19 cellular contexts compared by ENCODE assay signal in the genomic region with DNA sequence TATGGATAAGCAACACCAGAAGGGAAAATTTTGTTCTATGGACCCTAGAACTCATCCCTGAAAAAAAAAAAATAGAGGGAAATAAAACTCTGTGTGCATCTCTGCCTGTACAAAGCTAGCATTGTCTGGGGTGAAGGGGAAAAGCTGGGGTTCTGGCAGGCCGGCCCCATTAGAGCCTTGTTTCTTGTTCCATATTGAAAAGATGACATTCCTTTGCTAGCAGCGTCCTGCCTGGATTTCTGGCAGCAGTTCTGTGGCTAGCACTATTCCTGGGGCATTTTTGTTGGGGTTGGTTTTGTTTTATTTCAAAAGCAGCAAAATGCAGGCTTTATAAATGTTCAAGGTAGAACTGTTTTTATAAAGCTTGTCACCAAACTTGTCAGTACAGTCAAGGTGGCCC. TPM values are rescaled to one million over a fixed set of nuclear protein-coding genes. Genes with fewer than 3 reads are reported as not detected.
DNase-seq lines count a peak whose midpoint lies in the region; TF ChIP-seq lines count a peak whose summit lies in the region.
"Had no signal": no experiment of that assay in that cellular context is flagged by ENCODE, and none has a peak within 500 bp of the region (broad histone marks: within the 10 kb centered on the region; RNA-seq: fewer than 3 reads in every experiment).

No MANE protein-coding gene starts in this region.

- H4K91ac ChIP-seq in trophoblast cell (ENCODE audit: low read depth, low read length) = peak overlapping the region; percentile 43

- peaks cover 5 to 17% of the 10 kb centered on the region in 2 donors for H3K4me1 ChIP-seq in ascending aorta
- H3K4me1 ChIP-seq in trophoblast cell (ENCODE audit: control insufficient read depth in 1 of 2, insufficient read depth in 2 of 2, low read length in 2 of 2) = peaks cover 5 to 8% of the 10 kb centered on the region in 2 experiments

- no peak overlapping the region for H3K14ac ChIP-seq in trophoblast cell (ENCODE audit: low read length)

- H3K36me3 ChIP-seq in ascending aorta (no peaks in the 10 kb centered on the region), trophoblast cell (ENCODE audit: control insufficient read depth in 1 of 2, insufficient read depth in 2 of 2, low read length in 2 of 2) (no peaks in the 10 kb centered on the region)

- H3K79me2 ChIP-seq in trophoblast cell (ENCODE audit: control insufficient read depth, insufficient read depth, low read length, poor library complexity) = no peaks in the 10 kb centered on the region

- peak overlapping the region; percentile 53 for H2BK120ac ChIP-seq in trophoblast cell (ENCODE audit: insufficient read depth, low read length, poor library complexity)

- no peak overlapping the region for H3K23ac ChIP-seq in trophoblast cell (ENCODE audit: low read length)

- no peak overlapping the region for H2BK12ac ChIP-seq in trophoblast cell (ENCODE audit: low read length)

- H3K18ac ChIP-seq in trophoblast cell (ENCODE audit: low read length) = no peak overlapping the region

- peaks cover 14% of the 10 kb centered on the region for H3K79me1 ChIP-seq in trophoblast cell (ENCODE audit: low read length)

- H2AK5ac ChIP-seq in trophoblast cell (ENCODE audit: low read length) = no peak overlapping the region

- intact Hi-C loops in ascending aorta (cut with DNase I) (loop anchor here (5.0 kb wide), 1 partner anchor 46 kb away; the partner anchor contains the start of gene RARB), head of caudate nucleus (cut with DNase I) (no loop called here)

- H3K4ac ChIP-seq in trophoblast cell (ENCODE audit: low read depth, low read length) = peak overlapping the region; percentile 56

- H4K8ac ChIP-seq in trophoblast cell (ENCODE audit: low read depth, low read length) = no peak overlapping the region

- H3K27ac ChIP-seq in ascending aorta = peak overlapping the region; percentile 20 to 55
- H3K27ac ChIP-seq in trophoblast cell (ENCODE audit: low read depth, low read length) = peak overlapping the region; percentile 76
- H3K27ac ChIP-seq: epithelial cell of prostate had no signal

- peak overlapping the region; percentile 50 for H2BK5ac ChIP-seq in trophoblast cell (ENCODE audit: low read depth, low read length, poor library complexity)

- no CpG with 5 or more reads among the region's 2 CpGs for WGBS in trophoblast cell (ENCODE audit: extremely low coverage, insufficient coverage, insufficient read length)

- H3K9ac ChIP-seq in trophoblast cell (ENCODE audit: low read length) = no peak overlapping the region

- peak; percentile 64 for DNase-seq in EH (ENCODE audit: low read depth)
- no peak for DNase-seq in ascending aorta (ENCODE audit: low spot score in 2 of 2)
- peak in 30 of 42 donors; percentile 18 to 70 (median 43) for DNase-seq in head of caudate nucleus
- no peak for DNase-seq in trophoblast cell
- no peak for DNase-seq in NCI-H2081 treated with DMSO at 0.1 percent for 48 hours (lab: John Stamatoyannopoulos, UW)
- DNase-seq in A172 (ENCODE audit: low spot score) = no peak
- DNase-seq in putamen (ENCODE audit: low spot score) = no peak
- no peak for DNase-seq in activated naive CD4-positive, alpha-beta T cell (lab: John Stamatoyannopoulos, UW)
- DNase-seq: activated CD4-positive, alpha-beta T cell treated with anti-CD3 and anti-CD28 coated beads, Interleukin-2, amount 50 U/mL, for 1 hour; CD4-positive, alpha-beta T cell; IMR-90; natural killer cell; NCI-H1105; NCI-H2227 treated with DMSO at 0.1 percent for 48 hours; SHP77 treated with DMSO at 0.1 percent for 48 hours; stimulated activated naive CD4-positive, alpha-beta T cell treated with Interleukin-2 at 50 U/mL for 16 hours; T1000 had no signal

- H3K9me3 ChIP-seq in ascending aorta (no peaks in the 10 kb centered on the region), trophoblast cell (ENCODE audit: insufficient read depth, low read depth, low read length) (no peaks in the 10 kb centered on the region)

- peak overlapping the region in 1 of 2 donors; percentile 12 for H3K4me3 ChIP-seq in ascending aorta
- no peak overlapping the region for H3K4me3 ChIP-seq in trophoblast cell (ENCODE audit: low read depth, low read length)

- H4K12ac ChIP-seq in trophoblast cell (ENCODE audit: low read depth, low read length) = no peak overlapping the region

- peak overlapping the region; percentile 0 for H3K4me2 ChIP-seq in trophoblast cell (ENCODE audit: low read length)

- TF ChIP-seq CTCF in ascending aorta (IDR thresholded peaks at IDR 0.05) = no peak

- H3K27me3 ChIP-seq in ascending aorta (no peaks in the 10 kb centered on the region), trophoblast cell (ENCODE audit: insufficient read depth, low read length) (no peaks in the 10 kb centered on the region)

- no peak overlapping the region for H2AFZ ChIP-seq in trophoblast cell (ENCODE audit: insufficient read depth, low read length, poor library complexity)

RNA-seq across cellular contexts. Expression of gene RARB, which starts 45.2 kb away (rescaled TPM):
- 52.7 TPM for total RNA-seq in ascending aorta
- 7.2 and 7.4 TPM in 2 replicates for polyA plus RNA-seq in trophoblast cell (2013)
- 0.62 and 0.71 TPM in 2 replicates for total RNA-seq in A172 (2014; rRNA removed; shearing (Covaris generic))
- total RNA-seq: activated naive CD4-positive, alpha-beta T cell treated with anti-CD3 and anti-CD28 coated beads, Interleukin-2, amount 50 U/mL, for 72 hours; CD4-positive, alpha-beta T cell; natural killer cell had no signal

Comparison
In these comparisons a context has a peak if more than half of its experiments do, and no peak if none do; other contexts are left out.
1. DNase-seq: peak in EH (single experiment) and head of caudate nucleus (30 of 42); none in ascending aorta (0 of 2), trophoblast cell (0 of 2), NCI-H2081 treated with DMSO at 0.1 percent for 48 hours (single experiment), A172 (single experiment), putamen (single experiment) and activated naive CD4-positive, alpha-beta T cell (0 of 4).
2. RNA of gene RARB, which starts 45.2 kb away (total RNA-seq): 52.7 TPM in ascending aorta (single experiment); 0.62 to 0.71 TPM in A172; every median in the first group is over 10 times any median in the second.